In genomic region chrX:65035451-65035779, GRCh38 we compare ENCODE assay signal across 8 cellular contexts. TPM values are rescaled to one million over a fixed set of nuclear protein-coding genes. Genes with fewer than 3 reads are reported as not detected.
DNase-seq lines count a peak whose midpoint lies in the region; ATAC-seq and TF ChIP-seq lines count a peak whose summit lies in the region.

No MANE protein-coding gene starts in this region.

- intact Hi-C loops in adrenal gland (cut with DNase I), result no loop called here

- H3K27ac Mint-ChIP-seq in stimulated activated effector memory CD8-positive, alpha-beta T cell treated with anti-CD3 and anti-CD28 coated beads, Interleukin-12 subunit alpha, Interleukin-12 subunit beta, amount 100 ng/mL, for 72 hours, result peak overlapping the region; percentile 91

- CTCF ChIA-PET in HEK293T (lab: Yijun Ruan, JAX), result no interaction called here

- H3K4me3 ChIP-seq in adrenal gland (peak overlapping the region in 3 of 4 donors; percentile 32 to 55 (median 38)), iPS-18a (ENCODE audit: low read length) (peak overlapping the region; percentile 77)

- peaks cover 6% of the 10 kb centered on the region for H3K36me3 Mint-ChIP-seq in stimulated activated effector memory CD8-positive, alpha-beta T cell treated with anti-CD3 and anti-CD28 coated beads, Interleukin-12 subunit alpha, Interleukin-12 subunit beta, amount 100 ng/mL, for 72 hours

- H3K4me1 Mint-ChIP-seq in stimulated activated effector memory CD8-positive, alpha-beta T cell treated with anti-CD3 and anti-CD28 coated beads, Interleukin-12 subunit alpha, Interleukin-12 subunit beta, amount 100 ng/mL, for 72 hours, result peaks cover 6% of the 10 kb centered on the region

- H3K4me1 ChIP-seq in ES-I3 (ENCODE audit: insufficient read depth, low read length) (no peaks in the 10 kb centered on the region), adrenal gland (replicated peaks in 1 of 2) (no peaks in the 10 kb centered on the region), iPS-18a (ENCODE audit: control insufficient read depth, low read depth, low read length) (no peaks in the 10 kb centered on the region)

- H3K27me3 ChIP-seq in adrenal gland (peaks cover 6% of the 10 kb centered on the region), iPS-18a (ENCODE audit: control insufficient read depth, insufficient read depth, low read length) (no peaks in the 10 kb centered on the region)

- H3K9ac ChIP-seq in ES-I3 (ENCODE audit: low read depth, low read length) (peak overlapping the region; percentile 50), iPS-18a (ENCODE audit: low read length) (peak overlapping the region; percentile 59)

- H3K36me3 ChIP-seq in ES-I3 (ENCODE audit: insufficient read depth, low read length) (no peaks in the 10 kb centered on the region), adrenal gland (replicated peaks in 1 of 2) (no peaks in the 10 kb centered on the region), iPS-18a (ENCODE audit: control insufficient read depth, low read depth, low read length) (no peaks in the 10 kb centered on the region)

- H3K9me3 ChIP-seq in ES-I3 (ENCODE audit: control insufficient read depth, insufficient read depth, low read length), result no peaks in the 10 kb centered on the region
- no peaks in the 10 kb centered on the region for H3K9me3 ChIP-seq in adrenal gland (replicated peaks in 1 of 3)
- H3K9me3 ChIP-seq in iPS-18a (ENCODE audit: control insufficient read depth, low read depth, low read length), result peaks cover 17% of the 10 kb centered on the region

- no peak for TF ChIP-seq CTCF in adrenal gland (IDR thresholded peaks at IDR 0.05)

- H3K4me3 Mint-ChIP-seq in stimulated activated effector memory CD8-positive, alpha-beta T cell treated with anti-CD3 and anti-CD28 coated beads, Interleukin-12 subunit alpha, Interleukin-12 subunit beta, amount 100 ng/mL, for 72 hours, result peak overlapping the region; percentile 75

- 1 to 32% (median 13%) methylated on average over 15 of the region's 15 CpGs for WGBS in adrenal gland, 4 donors

- TF ChIP-seq POLR2A in adrenal gland (IDR thresholded peaks at IDR 0.05), result peak in 1 of 2 donors; percentile 3

- peak overlapping the region in 4 of 5 donors; percentile 37 to 84 (median 69) for H3K27ac ChIP-seq in adrenal gland
- no peak overlapping the region for H3K27ac ChIP-seq in iPS-18a (ENCODE audit: low read length)

- DNase-seq in adrenal gland, result peak in 5 of 7 donors; percentile 22 to 52 (median 25)
- DNase-seq in stimulated activated effector memory CD8-positive, alpha-beta T cell treated with anti-CD3 and anti-CD28 coated beads, Interleukin-12 subunit alpha, Interleukin-12 subunit beta, amount 100 ng/mL, for 72 hours (ENCODE audit: low spot score in 2 of 2), result no peak
- DNase-seq in HEK293T (ENCODE audit: extremely low spot score), result no peak
- no peak for DNase-seq in stimulated activated CD4-positive, alpha-beta T cell treated with anti-CD3 and anti-CD28 coated beads, Interleukin-4, amount 100 ng/mL, for 24 hours

- ATAC-seq in GM19467 (IDR thresholded peaks at IDR 0.05; ENCODE audit: unreplicated experiment), result peak; percentile 20
- ATAC-seq in HG03571 (IDR thresholded peaks at IDR 0.05; ENCODE audit: unreplicated experiment), result peak; percentile 42
- peak; percentile 46 for ATAC-seq in stimulated activated effector memory CD8-positive, alpha-beta T cell treated with anti-CD3 and anti-CD28 coated beads, Interleukin-12 subunit alpha, Interleukin-12 subunit beta, amount 100 ng/mL, for 72 hours

- POLR2A ChIA-PET in HEK293T (lab: Yijun Ruan, JAX), result interaction anchor here (1.2 to 1.9 kb wide), 2 partner anchors 59 to 161 kb away, joined by 3 to 16 read pairs; partner anchors contain the start of gene ZC4H2

- no peaks in the 10 kb centered on the region for H3K9me3 Mint-ChIP-seq in stimulated activated effector memory CD8-positive, alpha-beta T cell treated with anti-CD3 and anti-CD28 coated beads, Interleukin-12 subunit alpha, Interleukin-12 subunit beta, amount 100 ng/mL, for 72 hours

TF ChIP-seq in HEK293T, 16 proteins besides CTCF, POLR2A, EP300 and RAD21:
- TF ChIP-seq FOXK2 (IDR thresholded peaks at IDR 0.05) (no peak), CTBP1 (IDR thresholded peaks at IDR 0.05; ENCODE audit: borderline replicate concordance) (no peak), FOXA1 (IDR thresholded peaks at IDR 0.05) (no peak), PKNOX1 (IDR thresholded peaks at IDR 0.05) (no peak), SUZ12 (IDR thresholded peaks at IDR 0.05) (no peak), LEF1 (IDR thresholded peaks at IDR 0.05; ENCODE audit: borderline replicate concordance) (no peak), NFRKB (IDR thresholded peaks at IDR 0.05) (no peak), BHLHE40 (IDR thresholded peaks at IDR 0.05; ENCODE audit: borderline replicate concordance) (no peak), FOXM1 (IDR thresholded peaks at IDR 0.05; ENCODE audit: borderline replicate concordance) (no peak), L3MBTL2 (conservative IDR thresholded peaks at IDR 0.05) (no peak), ARNT (IDR thresholded peaks at IDR 0.05) (no peak), ELF4 (IDR thresholded peaks at IDR 0.05) (no peak)

RNA-seq across cellular contexts. Expression of gene ZC3H12B, which starts 0.8 kb away (rescaled TPM):
- 1 to 10 TPM in 5 of 8 donors, under 1 TPM in 3; 0.48 to 1.9 (median 1.6) TPM for total RNA-seq in adrenal gland
- 1 to 10 TPM in 1 of 3 donors, under 1 TPM in 2; 0.24 to 1.0 (median 0.40) TPM for polyA plus RNA-seq in adrenal gland

RNA-seq across cellular contexts. Expression of gene ZC4H2, which starts 59.2 kb away (rescaled TPM):
- total RNA-seq in adrenal gland, result 10 to 100 TPM in 6 of 8 donors, 1 to 10 TPM in 2; 7.5 to 18.3 (median 13.3) TPM
- 10 to 100 TPM in 1 of 3 donors, 1 to 10 TPM in 2; 6.1 to 11.3 (median 6.3) TPM for polyA plus RNA-seq in adrenal gland

Comparison
In these comparisons a context has a peak if more than half of its experiments do, and no peak if none do; other contexts are left out.
1. DNase-seq: peak in adrenal gland (5 of 7); none in stimulated activated effector memory CD8-positive, alpha-beta T cell treated with anti-CD3 and anti-CD28 coated beads, Interleukin-12 subunit alpha, Interleukin-12 subunit beta, amount 100 ng/mL, for 72 hours (0 of 2), HEK293T (single experiment) and stimulated activated CD4-positive, alpha-beta T cell treated with anti-CD3 and anti-CD28 coated beads, Interleukin-4, amount 100 ng/mL, for 24 hours (single experiment).
2. Peak in every context shown above with its lines, with median percentiles within 50 percentile points of each other: ATAC-seq.